In the genomic region with DNA sequence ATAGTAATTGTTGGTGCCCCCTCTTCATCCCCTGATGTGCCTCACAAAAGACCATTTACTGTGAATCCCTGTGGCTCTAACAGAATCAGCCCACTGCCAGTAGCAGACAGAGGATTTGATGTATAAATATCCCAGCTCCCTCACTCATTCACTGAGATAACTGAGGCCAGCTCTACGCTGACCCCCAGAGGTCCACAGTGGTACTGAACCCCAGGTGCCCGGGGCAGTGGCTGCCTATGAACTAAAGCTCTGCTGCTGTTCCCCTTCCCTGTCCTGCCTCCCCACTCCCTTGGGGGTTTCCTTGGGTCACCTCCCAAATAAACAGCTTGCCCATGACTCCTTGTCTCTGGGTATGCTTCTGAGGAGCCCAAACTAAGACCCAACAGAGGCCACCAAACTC, we compare ENCODE assay signal across 9 cellular contexts.
A peak's percentile ranks its signal among the peaks of the same experiment; 100 is the strongest.
DNase-seq lines count a peak whose midpoint lies in the region; ATAC-seq and TF ChIP-seq lines count a peak whose summit lies in the region.
"Had no signal": no experiment of that assay in that cellular context is flagged by ENCODE, and none has a peak within 500 bp of the region (broad histone marks: within the 10 kb centered on the region; RNA-seq: fewer than 3 reads in every experiment).

No MANE protein-coding gene starts in this region.

- H3K4me3 ChIP-seq in OCI-LY7 (ENCODE audit: low read depth, low read length, poor library complexity, severe bottlenecking) (no peak overlapping the region), colonic mucosa (no peak overlapping the region), upper lobe of left lung (no peak overlapping the region)

- CTCF ChIA-PET in OCI-LY7 (lab: Charles Lee; ENCODE audit: unreplicated experiment) = interaction anchor here (1.1 kb wide), 1 partner anchor 310 kb away, joined by 3 read pairs; no protein-coding TSS in a partner anchor

- H2AFZ ChIP-seq in OCI-LY7 (ENCODE audit: low read length) = no peak overlapping the region

- H4K20me1 ChIP-seq in OCI-LY7 (ENCODE audit: insufficient read depth, low read length) = no peaks in the 10 kb centered on the region

- no peak for TF ChIP-seq POLR2A in upper lobe of left lung (IDR thresholded peaks at IDR 0.05)

- H3K27me3 ChIP-seq in colonic mucosa = no peaks in the 10 kb centered on the region
- peaks cover 0 to 5% (median 0%) of the 10 kb centered on the region in 4 donors for H3K27me3 ChIP-seq in upper lobe of left lung

- BruUV-seq in OCI-LY7 (replicated peaks; lab: Mats Ljungman, UMichigan) = no TSS peak

- TF ChIP-seq CTCF in OCI-LY7 (conservative IDR thresholded peaks at IDR 0.05; ENCODE audit: low read length) = peak; percentile 80
- peak; percentile 34 for TF ChIP-seq CTCF in colonic mucosa (IDR thresholded peaks at IDR 0.05)
- peak in 3 of 6 experiments; percentile 24 to 48 (median 34) for TF ChIP-seq CTCF in upper lobe of left lung (IDR thresholded peaks at IDR 0.05)

- H3K27ac ChIP-seq in OCI-LY7 (ENCODE audit: low read depth, low read length, poor library complexity, severe bottlenecking) = no peak overlapping the region
- H3K27ac ChIP-seq in colonic mucosa = no peak overlapping the region
- no peak overlapping the region for H3K27ac ChIP-seq in upper lobe of left lung

- POLR2A ChIA-PET in OCI-LY7 (lab: Charles Lee) = no interaction called here

- H3K9me2 ChIP-seq in OCI-LY7 (ENCODE audit: insufficient read depth, low read length) = no peaks in the 10 kb centered on the region

- no peaks in the 10 kb centered on the region for H3K79me2 ChIP-seq in OCI-LY7 (ENCODE audit: insufficient read depth, low read depth, low read length)

- DNase-seq in NOMO-1 treated with DMSO at 0.1 percent for 48 hours (lab: John Stamatoyannopoulos, UW; ENCODE audit: unreplicated experiment) (peak; percentile 2), NOMO-1 treated with dmso at 0.1 percent for 144 hours (lab: John Stamatoyannopoulos, UW; ENCODE audit: unreplicated experiment) (no peak), OCI-LY7 (ENCODE audit: low spot score) (peak; percentile 31), colonic mucosa (no peak), amygdala (lab: John Stamatoyannopoulos, UW) (no peak), upper lobe of left lung (no peak)
- DNase-seq in stimulated activated CD4-positive, alpha-beta T cell treated with anti-CD3 and anti-CD28 coated beads, Interleukin-12 subunit alpha, Interleukin-12 subunit beta, amount 100 ng/mL, for 48 hours (ENCODE audit: low read depth in 2 of 3, low spot score in 1 of 3) = peak; percentile 5 to 27 (median 21)

- TF ChIP-seq EP300 in upper lobe of left lung (IDR thresholded peaks at IDR 0.05) = no peak

- 54 to 67% methylated on average over 2 of the region's 2 CpGs for WGBS in upper lobe of left lung, 2 donors

- H3K36me3 ChIP-seq in OCI-LY7 (ENCODE audit: insufficient read depth, low read length) (no peaks in the 10 kb centered on the region), colonic mucosa (no peaks in the 10 kb centered on the region), upper lobe of left lung (no peaks in the 10 kb centered on the region)

- no peaks in the 10 kb centered on the region for H3K4me1 ChIP-seq in OCI-LY7 (ENCODE audit: insufficient read depth, low read length, poor library complexity, severe bottlenecking)
- no peaks in the 10 kb centered on the region for H3K4me1 ChIP-seq in colonic mucosa
- H3K4me1 ChIP-seq in upper lobe of left lung = no peaks in the 10 kb centered on the region

- no peak overlapping the region for H3K4me2 ChIP-seq in OCI-LY7 (ENCODE audit: low read length)

- intact Hi-C loops in OCI-LY7 (cut with micrococcal nuclease; ENCODE audit: unreplicated experiment) = loop anchor here (1.0 kb wide), 2 partner anchors 188 to 311 kb away; no protein-coding TSS in a partner anchor
- intact Hi-C loops in colonic mucosa (cut with DNase I) = no loop called here

- ATAC-seq in GM19467 (IDR thresholded peaks at IDR 0.05; ENCODE audit: unreplicated experiment) = no peak
- ATAC-seq in upper lobe of left lung (ENCODE audit: low FRiP score in 2 of 2) = no peak
- ATAC-seq: CD8-positive, alpha-beta T cell had no signal

- H3K9me3 ChIP-seq in OCI-LY7 (ENCODE audit: low read length) = no peaks in the 10 kb centered on the region
- H3K9me3 ChIP-seq in colonic mucosa = no peaks in the 10 kb centered on the region
- H3K9me3 ChIP-seq in upper lobe of left lung = peaks cover 0 to 5% (median 0%) of the 10 kb centered on the region in 4 donors

- H3K9ac ChIP-seq in colonic mucosa (ENCODE audit: low read depth in 2 of 2, low read length in 2 of 2) = no peak overlapping the region

Comparison
In these comparisons a context has a peak if more than half of its experiments do, and no peak if none do; other contexts are left out.
1. DNase-seq: peak in NOMO-1 treated with DMSO at 0.1 percent for 48 hours (single experiment), OCI-LY7 (single experiment) and stimulated activated CD4-positive, alpha-beta T cell treated with anti-CD3 and anti-CD28 coated beads, Interleukin-12 subunit alpha, Interleukin-12 subunit beta, amount 100 ng/mL, for 48 hours (3 of 3); none in NOMO-1 treated with dmso at 0.1 percent for 144 hours (single experiment), colonic mucosa (single experiment), amygdala (0 of 56) and upper lobe of left lung (0 of 2).